9 cellular contexts compared by ENCODE assay signal in the genomic region with DNA sequence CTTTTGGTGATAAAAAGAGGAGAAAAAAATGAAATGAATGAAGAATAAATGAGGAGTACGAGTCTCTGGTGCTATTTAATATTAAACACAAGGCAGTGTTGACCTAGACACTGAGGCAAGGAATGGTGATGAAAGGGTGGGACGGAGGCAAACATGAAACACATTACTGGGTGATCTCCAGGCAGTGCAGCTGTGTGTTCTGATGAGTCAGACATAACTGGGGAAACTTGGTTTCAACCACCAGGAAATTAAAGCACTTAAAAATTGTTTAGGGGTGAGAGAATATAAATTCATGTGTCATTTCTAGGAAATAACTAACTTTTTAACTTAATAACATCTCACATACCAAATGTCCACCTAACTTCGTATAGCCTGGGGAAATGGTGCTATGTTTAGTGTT. TPM values are rescaled to one million over a fixed set of nuclear protein-coding genes. Genes with fewer than 3 reads are reported as not detected.
DNase-seq lines count a peak whose midpoint lies in the region; FAIRE-seq and TF ChIP-seq lines count a peak whose summit lies in the region.
"Had no signal": no experiment of that assay in that cellular context is flagged by ENCODE, and none has a peak within 500 bp of the region (broad histone marks: within the 10 kb centered on the region; RNA-seq: fewer than 3 reads in every experiment).

No MANE protein-coding gene starts in this region.

- no peak overlapping the region for H3K27ac ChIP-seq in esophagus muscularis mucosa (replicated peaks in 1 of 4)

- H3K4me3 ChIP-seq in skeletal muscle satellite cell (ENCODE audit: low read length): peak overlapping the region; percentile 18
- H3K4me3 ChIP-seq in esophagus muscularis mucosa: no peak overlapping the region

- WGBS in esophagus muscularis mucosa: 44% methylated on average over 3 of the region's 3 CpGs

- no peak for DNase-seq in H54 (ENCODE audit: insufficient read length, low spot score)
- peak; percentile 11 for DNase-seq in RKO (ENCODE audit: low spot score)
- DNase-seq in fibroblast of peridontal ligament (ENCODE audit: extremely low read depth): peak; percentile 88
- DNase-seq in NCI-H1417 treated with DMSO at 0.1 percent for 48 hours (lab: John Stamatoyannopoulos, UW): no peak
- no peak for DNase-seq in activated CD8-positive, alpha-beta memory T cell treated with anti-CD3 and anti-CD28 coated beads, Interleukin-2, amount 50 U/mL, for 48 hours
- no peak for DNase-seq in esophagus muscularis mucosa (ENCODE audit: extremely low spot score)
- DNase-seq: activated naive CD4-positive, alpha-beta T cell treated with anti-CD3 and anti-CD28 coated beads for 36 hours had no signal

- H3K27me3 ChIP-seq in skeletal muscle satellite cell (ENCODE audit: control insufficient read depth, insufficient read depth, low read length) (no peaks in the 10 kb centered on the region), esophagus muscularis mucosa (no peaks in the 10 kb centered on the region)

- TF ChIP-seq POLR2A in H54 (IDR thresholded peaks at IDR 0.05; ENCODE audit: low read depth, low read length) (no peak), esophagus muscularis mucosa (IDR thresholded peaks at IDR 0.05; ENCODE audit: low read depth) (no peak)

- no peak for TF ChIP-seq EP300 in esophagus muscularis mucosa (IDR thresholded peaks at IDR 0.05)

- FAIRE-seq in H54 (lab: Jason Lieb, UNC): peak; percentile 52

- H3K9ac ChIP-seq in skeletal muscle satellite cell (ENCODE audit: low read depth, low read length): no peak overlapping the region

- no peak for TF ChIP-seq CTCF in esophagus muscularis mucosa (IDR thresholded peaks at IDR 0.05)

- intact Hi-C loops in esophagus muscularis mucosa (cut with DNase I): no loop called here

- peaks cover 22% of the 10 kb centered on the region for H3K4me1 ChIP-seq in skeletal muscle satellite cell (ENCODE audit: control insufficient read depth, insufficient read depth, low read length)
- H3K4me1 ChIP-seq in esophagus muscularis mucosa: no peaks in the 10 kb centered on the region

- H3K9me3 ChIP-seq in skeletal muscle satellite cell (replicated peaks; ENCODE audit: low read length) (no peaks in the 10 kb centered on the region), esophagus muscularis mucosa (no peaks in the 10 kb centered on the region)

- no peaks in the 10 kb centered on the region for H3K36me3 ChIP-seq in skeletal muscle satellite cell (ENCODE audit: insufficient read depth, low read length)
- H3K36me3 ChIP-seq in esophagus muscularis mucosa: no peaks in the 10 kb centered on the region

- peak overlapping the region; percentile 22 for H3K4me2 ChIP-seq in skeletal muscle satellite cell (ENCODE audit: low read length)

RNA-seq across cellular contexts. Expression of gene CXCL6, which starts 19.7 kb away (rescaled TPM):
- 7.4 and 43.5 TPM in 2 replicates for total RNA-seq in skeletal muscle satellite cell (2012; rRNA removed)
- 1 to 10 TPM in 1 of 4 donors, under 1 TPM in 1, not detected in 2; 0.66 to 1.8 TPM for total RNA-seq in esophagus muscularis mucosa
- total RNA-seq: activated naive CD4-positive, alpha-beta T cell treated with anti-CD3 and anti-CD28 coated beads for 36 hours had no signal

RNA-seq across cellular contexts. Expression of gene PF4V1, which starts 36.3 kb away (rescaled TPM):
- 1.7 TPM in 1 of 2 replicates, not detected in the other for total RNA-seq in skeletal muscle satellite cell (2012; rRNA removed)
- total RNA-seq in esophagus muscularis mucosa: not detected
- total RNA-seq: activated naive CD4-positive, alpha-beta T cell treated with anti-CD3 and anti-CD28 coated beads for 36 hours; temporal lobe had no signal

RNA-seq across cellular contexts. Expression of gene CXCL1, which starts 52.4 kb away (rescaled TPM):
- 81.4 and 235 TPM in 2 replicates for total RNA-seq in skeletal muscle satellite cell (2012; rRNA removed)
- total RNA-seq in esophagus muscularis mucosa: 1 to 10 TPM in 3 of 4 donors, not detected in 1; 1.8 to 9.1 (median 3.4) TPM
- total RNA-seq: activated naive CD4-positive, alpha-beta T cell treated with anti-CD3 and anti-CD28 coated beads for 36 hours had no signal

Comparison
In these comparisons a context has a peak if more than half of its experiments do, and no peak if none do; other contexts are left out.
1. DNase-seq: peak in RKO (single experiment) and fibroblast of peridontal ligament (single experiment); none in H54 (single experiment), NCI-H1417 treated with DMSO at 0.1 percent for 48 hours (single experiment), activated CD8-positive, alpha-beta memory T cell treated with anti-CD3 and anti-CD28 coated beads, Interleukin-2, amount 50 U/mL, for 48 hours (single experiment) and esophagus muscularis mucosa (single experiment).